16 cellular contexts compared by ENCODE assay signal in the genomic region with DNA sequence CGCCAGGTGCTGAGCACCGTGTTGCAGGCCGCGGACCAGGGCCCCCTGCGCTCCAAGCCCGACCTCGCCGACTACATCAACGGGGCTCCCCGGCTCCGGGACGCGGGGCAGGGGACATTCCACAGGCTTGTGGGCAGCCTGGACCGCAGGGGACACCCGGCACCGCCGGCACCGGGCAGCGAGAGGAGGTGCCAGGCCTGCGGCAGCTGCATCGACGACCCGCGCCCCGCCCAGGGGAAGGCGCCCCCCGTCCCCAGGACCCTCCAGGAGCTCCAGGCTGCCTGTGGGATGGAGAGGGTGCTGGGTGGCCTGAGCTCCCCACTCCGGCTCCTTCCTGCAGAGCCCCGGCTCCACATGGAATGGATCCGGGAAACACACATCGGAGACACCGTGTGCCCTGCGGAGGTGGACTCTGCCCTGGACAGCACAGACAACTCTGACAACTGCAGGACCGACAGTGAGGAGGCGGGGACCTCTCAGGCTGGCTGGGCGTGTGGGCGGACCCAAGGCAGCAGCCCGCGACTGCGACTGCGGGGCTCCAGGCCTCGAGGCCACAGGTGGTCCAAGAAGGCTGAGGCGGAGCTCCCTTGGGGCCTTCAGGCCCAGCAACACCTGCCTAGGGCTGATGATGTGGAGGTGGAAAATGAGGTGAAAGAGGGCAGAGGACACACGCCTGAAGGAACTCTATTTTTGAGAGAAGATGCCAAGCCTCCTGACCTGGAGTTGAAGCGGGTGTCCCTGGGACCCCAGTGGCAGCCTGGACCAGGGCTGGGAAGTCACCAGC. TPM values are rescaled to one million over a fixed set of nuclear protein-coding genes. Genes with fewer than 3 reads are reported as not detected.
DNase-seq lines count a peak whose midpoint lies in the region; ATAC-seq, FAIRE-seq and TF ChIP-seq lines count a peak whose summit lies in the region.
"Had no signal": no experiment of that assay in that cellular context is flagged by ENCODE, and none has a peak within 500 bp of the region (broad histone marks: within the 10 kb centered on the region; RNA-seq: fewer than 3 reads in every experiment).

No MANE protein-coding gene starts in this region.

- H3K4me3 Mint-ChIP-seq in activated T-helper 17 cell treated with anti-CD3 and anti-CD28 coated beads, Interleukin-2, amount 50 U/mL, for 72 hours = no peak overlapping the region

- H3K27me3 ChIP-seq in liver (ENCODE audit: control insufficient read depth in 4 of 4, insufficient read depth in 4 of 4, low read length in 3 of 4) = no peaks in the 10 kb centered on the region
- H3K27me3 ChIP-seq: BE2C, breast epithelium had no signal

- no peaks in the 10 kb centered on the region for H3K27me3 Mint-ChIP-seq in activated T-helper 17 cell treated with anti-CD3 and anti-CD28 coated beads, Interleukin-2, amount 50 U/mL, for 72 hours

- no peak overlapping the region for H3K27ac Mint-ChIP-seq in activated T-helper 17 cell treated with anti-CD3 and anti-CD28 coated beads, Interleukin-2, amount 50 U/mL, for 72 hours
- H3K27ac Mint-ChIP-seq: activated T-helper 2 cell treated with anti-CD3 and anti-CD28 coated beads, Interferon-gamma antibody, Interleukin-2, Interleukin-4, amounts not matched to agents 10 μg/mL and 5 μg/mL and 100 μg/mL, durations not matched to agents 14 hours and 24 hours and 36 hours had no signal

- H3K4me1 Mint-ChIP-seq in activated T-helper 17 cell treated with anti-CD3 and anti-CD28 coated beads, Interleukin-2, amount 50 U/mL, for 72 hours = peaks cover 7% of the 10 kb centered on the region

- TF ChIP-seq RAD21 in liver (IDR thresholded peaks at IDR 0.05) = peak in 1 of 2 donors; percentile 38

- H3K27ac ChIP-seq in liver (ENCODE audit: low read depth in 1 of 2, low read length in 2 of 2) = no peak overlapping the region
- H3K27ac ChIP-seq: breast epithelium had no signal

- no peak overlapping the region for H3K9ac ChIP-seq in liver (ENCODE audit: low read depth in 1 of 2, low read length in 2 of 2)

- no peak for FAIRE-seq in GM12892 (lab: Jason Lieb, UNC)
- FAIRE-seq: G401.6 had no signal

- no peak for TF ChIP-seq POLR2A in GM12892 (IDR thresholded peaks at IDR 0.05; ENCODE audit: low read depth, low read length)

- H3K36me3 Mint-ChIP-seq in activated T-helper 17 cell treated with anti-CD3 and anti-CD28 coated beads, Interleukin-2, amount 50 U/mL, for 72 hours (ENCODE audit: low read depth) = no peaks in the 10 kb centered on the region

- peak; percentile 40 for ATAC-seq in GM21576 (IDR thresholded peaks at IDR 0.05; ENCODE audit: unreplicated experiment)
- ATAC-seq in activated T-helper 17 cell treated with anti-CD3 and anti-CD28 coated beads, Interleukin-2, amount 50 U/mL, for 72 hours (replicated peaks) = no peak

- WGBS in liver = 41% methylated on average over 45 of the region's 45 CpGs

- DNase-seq in GM12892 (ENCODE audit: insufficient read length) (peak; percentile 60), NAMALWA (ENCODE audit: low spot score) (peak; percentile 69), DMS153 treated with DMSO at 0.1 percent for 48 hours (lab: John Stamatoyannopoulos, UW; ENCODE audit: unreplicated experiment) (no peak), amygdala (lab: John Stamatoyannopoulos, UW) (no peak)
- DNase-seq in stimulated activated CD8-positive, alpha-beta memory T cell treated with anti-CD3 and anti-CD28 coated beads, Interleukin-4, amount 100 ng/mL, for 48 hours = no peak
- DNase-seq: activated CD4-positive, alpha-beta T cell treated with anti-CD3 and anti-CD28 coated beads for 4 hours; BE2C; NCI-H1048; NK-92 treated with Interleukin-12 subunit alpha and Interleukin-12 subunit beta, amount 100 ng/mL, for 24 hours; stimulated activated naive CD4-positive, alpha-beta T cell treated with Interleukin-2 at 50 U/mL for 16 hours had no signal

- TF ChIP-seq CTCF in liver (IDR thresholded peaks at IDR 0.05; ENCODE audit: low read depth, low read length, missing input control) = no peak

- peak overlapping the region in 2 of 3 donors; percentile 38 to 42 for H3K4me3 ChIP-seq in liver (ENCODE audit: low read depth in 1 of 3, low read length in 3 of 3)
- H3K4me3 ChIP-seq: breast epithelium had no signal

- no peaks in the 10 kb centered on the region for H3K9me3 ChIP-seq in liver (ENCODE audit: control insufficient read depth in 4 of 4, low read length in 3 of 4)
- H3K9me3 ChIP-seq: BE2C, breast epithelium had no signal

- no peaks in the 10 kb centered on the region for H3K9me3 Mint-ChIP-seq in activated T-helper 17 cell treated with anti-CD3 and anti-CD28 coated beads, Interleukin-2, amount 50 U/mL, for 72 hours
- H3K9me3 Mint-ChIP-seq: activated T-helper 2 cell treated with anti-CD3 and anti-CD28 coated beads, Interferon-gamma antibody, Interleukin-2, Interleukin-4, amounts not matched to agents 10 μg/mL and 5 μg/mL and 100 μg/mL, durations not matched to agents 14 hours and 24 hours and 36 hours had no signal

- H3K36me3 ChIP-seq in liver (ENCODE audit: control insufficient read depth in 4 of 4, insufficient read depth in 3 of 4, low read depth in 1 of 4, low read length in 3 of 4) = no peaks in the 10 kb centered on the region
- H3K36me3 ChIP-seq: breast epithelium had no signal

- H3K4me1 ChIP-seq in liver (ENCODE audit: control insufficient read depth in 4 of 4, insufficient read depth in 4 of 4, low read length in 3 of 4) = peaks cover 0 to 5% (median 3%) of the 10 kb centered on the region in 4 donors
- H3K4me1 ChIP-seq: breast epithelium had no signal

TF ChIP-seq in liver, 16 proteins besides CTCF, POLR2A, EP300 and RAD21:
- TF ChIP-seq YY1 (IDR thresholded peaks at IDR 0.05) (no peak), GABPA (IDR thresholded peaks at IDR 0.05 in 1 of 2, conservative IDR thresholded peaks at IDR 0.05 in 1 of 2) (no peak), SP1 (IDR thresholded peaks at IDR 0.05) (peak; percentile 93), HNF4A (conservative IDR thresholded peaks at IDR 0.05) (peak; percentile 81 to 95), EGR1 (IDR thresholded peaks at IDR 0.05; ENCODE audit: low read depth in 2 of 2) (peak in 1 of 2 donors; percentile 34), RXRA (IDR thresholded peaks at IDR 0.05) (peak in 1 of 2 donors; percentile 45), HNF4G (IDR thresholded peaks at IDR 0.05) (peak; percentile 90)
- TF ChIP-seq, protein P1, sequence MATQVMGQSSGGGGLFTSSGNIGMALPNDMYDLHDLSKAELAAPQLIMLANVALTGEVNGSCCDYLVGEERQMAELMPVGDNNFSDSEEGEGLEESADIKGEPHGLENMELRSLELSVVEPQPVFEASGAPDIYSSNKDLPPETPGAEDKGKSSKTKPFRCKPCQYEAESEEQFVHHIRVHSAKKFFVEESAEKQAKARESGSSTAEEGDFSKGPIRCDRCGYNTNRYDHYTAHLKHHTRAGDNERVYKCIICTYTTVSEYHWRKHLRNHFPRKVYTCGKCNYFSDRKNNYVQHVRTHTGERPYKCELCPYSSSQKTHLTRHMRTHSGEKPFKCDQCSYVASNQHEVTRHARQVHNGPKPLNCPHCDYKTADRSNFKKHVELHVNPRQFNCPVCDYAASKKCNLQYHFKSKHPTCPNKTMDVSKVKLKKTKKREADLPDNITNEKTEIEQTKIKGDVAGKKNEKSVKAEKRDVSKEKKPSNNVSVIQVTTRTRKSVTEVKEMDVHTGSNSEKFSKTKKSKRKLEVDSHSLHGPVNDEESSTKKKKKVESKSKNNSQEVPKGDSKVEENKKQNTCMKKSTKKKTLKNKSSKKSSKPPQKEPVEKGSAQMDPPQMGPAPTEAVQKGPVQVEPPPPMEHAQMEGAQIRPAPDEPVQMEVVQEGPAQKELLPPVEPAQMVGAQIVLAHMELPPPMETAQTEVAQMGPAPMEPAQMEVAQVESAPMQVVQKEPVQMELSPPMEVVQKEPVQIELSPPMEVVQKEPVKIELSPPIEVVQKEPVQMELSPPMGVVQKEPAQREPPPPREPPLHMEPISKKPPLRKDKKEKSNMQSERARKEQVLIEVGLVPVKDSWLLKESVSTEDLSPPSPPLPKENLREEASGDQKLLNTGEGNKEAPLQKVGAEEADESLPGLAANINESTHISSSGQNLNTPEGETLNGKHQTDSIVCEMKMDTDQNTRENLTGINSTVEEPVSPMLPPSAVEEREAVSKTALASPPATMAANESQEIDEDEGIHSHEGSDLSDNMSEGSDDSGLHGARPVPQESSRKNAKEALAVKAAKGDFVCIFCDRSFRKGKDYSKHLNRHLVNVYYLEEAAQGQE (IDR thresholded peaks at IDR 0.05) = peak; percentile 51

RNA-seq across cellular contexts. Expression of gene KIAA1614, which starts 22.8 kb away (rescaled TPM):
- polyA plus RNA-seq in GM12892 (2012; ENCODE audit: missing spikeins) = 0.40 TPM
- total RNA-seq in liver = 1 to 10 TPM in 1 of 2 donors, under 1 TPM in 1; 0.50 to 1.1 TPM
- polyA plus RNA-seq in liver = under 1 TPM; 0.21 to 0.29 TPM
- under 1 TPM; 0.04 to 0.19 TPM for total RNA-seq in activated T-helper 17 cell treated with anti-CD3 and anti-CD28 coated beads, Interleukin-2, amount 50 U/mL, for 72 hours

Comparison
In these comparisons a context has a peak if more than half of its experiments do, and no peak if none do; other contexts are left out.
1. DNase-seq: peak in GM12892 (single experiment) and NAMALWA (single experiment); none in stimulated activated CD8-positive, alpha-beta memory T cell treated with anti-CD3 and anti-CD28 coated beads, Interleukin-4, amount 100 ng/mL, for 48 hours (single experiment), DMS153 treated with DMSO at 0.1 percent for 48 hours (single experiment) and amygdala (0 of 56).